Comparison of ENCODE assay signal across 8 cellular contexts in genomic region chr2:214809751-214810564, GRCh38. TPM values are rescaled to one million over a fixed set of nuclear protein-coding genes. Genes with fewer than 3 reads are reported as not detected.
DNase-seq lines count a peak whose midpoint lies in the region; ATAC-seq, FAIRE-seq and TF ChIP-seq lines count a peak whose summit lies in the region.

No MANE protein-coding gene starts in this region.

- FAIRE-seq in urothelium cell line (lab: Jason Lieb, UNC), result peak; percentile 70

- in situ Hi-C loops in GM13977 (cut with MboI; ENCODE audit: low pct_unique_long_range_greater_than_20kb, low sequenced_read_pairs, unreplicated experiment), result no loop called here

- ATAC-seq in HG02852 (IDR thresholded peaks at IDR 0.05; ENCODE audit: unreplicated experiment) (peak; percentile 84), psoas muscle (peak; percentile 93 to 96 (median 95))

- TF ChIP-seq CTCF in GM13977 (IDR thresholded peaks at IDR 0.05; ENCODE audit: extremely low read depth, insufficient read depth, missing control alignments), result no peak
- no peak for TF ChIP-seq CTCF in right atrium auricular region (IDR thresholded peaks at IDR 0.05)
- TF ChIP-seq CTCF in psoas muscle (IDR thresholded peaks at IDR 0.05), result no peak

- H3K36me3 ChIP-seq in right atrium auricular region (no peaks in the 10 kb centered on the region), psoas muscle (ENCODE audit: insufficient read depth in 1 of 2, low read depth in 1 of 2) (no peaks in the 10 kb centered on the region)

- H3K9me3 ChIP-seq in right atrium auricular region (no peaks in the 10 kb centered on the region), psoas muscle (no peaks in the 10 kb centered on the region)

- H3K27ac ChIP-seq in right atrium auricular region (peak overlapping the region; percentile 95 to 97), psoas muscle (peak overlapping the region; percentile 83)

- H3K4me1 ChIP-seq in right atrium auricular region (peaks cover 0 to 24% of the 10 kb centered on the region in 2 donors), psoas muscle (peaks cover 20% of the 10 kb centered on the region)

- intact Hi-C loops in psoas muscle (cut with DNase I), result loop anchor here in 1 of 2 donors (10.0 kb wide), 1 partner anchor 335 kb away; no protein-coding TSS in a partner anchor

- peak; percentile 98 for DNase-seq in GM13977 (ENCODE audit: low spot score)
- peak; percentile 90 for DNase-seq in NCI-H146 treated with DMSO at 0.1 percent for 48 hours (lab: John Stamatoyannopoulos, UW; ENCODE audit: unreplicated experiment)
- DNase-seq in T-helper 1 cell, result peak; percentile 90 to 99 (median 94)
- DNase-seq in amygdala (lab: John Stamatoyannopoulos, UW), result peak; percentile 39 to 100 (median 94)
- DNase-seq in right atrium auricular region (ENCODE audit: low spot score), result peak; percentile 97
- peak; percentile 100 for DNase-seq in psoas muscle
- peak; percentile 98 for DNase-seq in urothelium cell line (ENCODE audit: low spot score)

- no peaks in the 10 kb centered on the region for H3K27me3 ChIP-seq in right atrium auricular region
- no peaks in the 10 kb centered on the region for H3K27me3 ChIP-seq in psoas muscle (ENCODE audit: insufficient read depth in 3 of 3, low read length in 2 of 3)

- WGBS in psoas muscle, 3 donors, result 1% methylated on average over 58 to 63 of the region's 63 CpGs

- H3K4me3 ChIP-seq in right atrium auricular region, result peak overlapping the region; percentile 57 to 81
- H3K4me3 ChIP-seq in psoas muscle, result peak overlapping the region; percentile 74

RNA-seq across cellular contexts. Expression of gene BARD1, which starts 0.5 kb away (rescaled TPM):
- total RNA-seq in right atrium auricular region (10 to 100 TPM; 13.5 to 15.7 TPM), psoas muscle (1 to 10 TPM; 6.0 to 9.6 (median 8.3) TPM)
- 1 to 10 TPM; 1.3 to 2.3 (median 1.4) TPM for polyA plus RNA-seq in psoas muscle

Comparison
In these comparisons a context has a peak if more than half of its experiments do, and no peak if none do; other contexts are left out.
1. Peak in every context shown above with its lines: DNase-seq, ATAC-seq, H3K4me3 ChIP-seq and H3K27ac ChIP-seq.